5 cellular contexts compared by ENCODE assay signal in the genomic region with DNA sequence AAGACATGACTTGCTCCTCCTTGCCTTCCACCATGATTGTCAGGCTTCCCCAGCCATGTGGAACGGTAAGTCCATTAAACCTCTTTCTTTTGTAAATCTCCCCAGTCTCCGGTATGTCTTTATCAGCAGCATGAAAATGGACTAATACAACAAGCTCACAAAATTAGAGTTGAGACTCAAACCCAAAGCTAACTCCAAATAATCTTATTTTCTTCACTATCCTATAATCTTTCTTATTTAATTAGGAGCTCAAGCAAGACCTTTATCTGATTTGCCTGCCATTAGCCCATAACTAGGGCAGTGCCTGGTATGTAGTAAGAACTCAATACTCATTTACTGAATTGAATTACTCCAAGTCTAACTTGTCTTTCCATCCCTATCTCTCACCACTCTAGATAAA.
"Had no signal": no experiment of that assay in that cellular context is flagged by ENCODE, and none has a peak within 500 bp of the region (broad histone marks: within the 10 kb centered on the region; RNA-seq: fewer than 3 reads in every experiment).

No MANE protein-coding gene starts in this region.

- H3K36me3 Mint-ChIP-seq: IgD-negative memory B cell had no signal

- DNase-seq: H9, HCEC 1CT had no signal

- ATAC-seq: GM23338, HepG2 had no signal

- H3K27ac Mint-ChIP-seq: GM23338, H9, IgD-negative memory B cell had no signal

- H3K4me1 Mint-ChIP-seq: IgD-negative memory B cell had no signal

- H3K4me3 Mint-ChIP-seq: GM23338, H9, IgD-negative memory B cell had no signal

- H3K27me3 Mint-ChIP-seq: IgD-negative memory B cell had no signal
